11 cellular contexts compared by ENCODE assay signal in genomic region chr19:48487944-48488343, GRCh38. TPM values are rescaled to one million over a fixed set of nuclear protein-coding genes. Genes with fewer than 3 reads are reported as not detected.
A peak's percentile ranks its signal among the peaks of the same experiment; 100 is the strongest.
DNase-seq lines count a peak whose midpoint lies in the region; ATAC-seq, FAIRE-seq and TF ChIP-seq lines count a peak whose summit lies in the region.
"Had no signal": no experiment of that assay in that cellular context is flagged by ENCODE, and none has a peak within 500 bp of the region (broad histone marks: within the 10 kb centered on the region; RNA-seq: fewer than 3 reads in every experiment).

No MANE protein-coding gene starts in this region.

- H3K4me3 Mint-ChIP-seq in Calu3 (ENCODE audit: low read depth, unreplicated experiment): peak overlapping the region; percentile 19
- H3K4me3 Mint-ChIP-seq: activated CD4-positive, alpha-beta T cell treated with anti-CD3 and anti-CD28 coated beads for 36 hours had no signal

- no peak for TF ChIP-seq CTCF in Calu3 (IDR thresholded peaks at IDR 0.05; ENCODE audit: unreplicated experiment)
- TF ChIP-seq CTCF in pancreas (IDR thresholded peaks at IDR 0.05): no peak

- BruUV-seq in Calu3 (replicated peaks; lab: Mats Ljungman, UMichigan): no TSS peak

- H3K36me3 Mint-ChIP-seq in Calu3 (ENCODE audit: insufficient read depth, unreplicated experiment): peaks cover 69% of the 10 kb centered on the region

- no peak for FAIRE-seq in pancreas (lab: Jason Lieb, UNC)
- FAIRE-seq: endometrium had no signal

- H3K27ac ChIP-seq in pancreas: peak overlapping the region in 3 of 4 donors; percentile 26 to 55 (median 46)

- H3K9me3 Mint-ChIP-seq in Calu3 (ENCODE audit: low read depth, unreplicated experiment): no peaks in the 10 kb centered on the region

- H3K27ac Mint-ChIP-seq in Calu3 (ENCODE audit: unreplicated experiment): peak overlapping the region; percentile 69
- H3K27ac Mint-ChIP-seq: activated CD4-positive, alpha-beta T cell treated with anti-CD3 and anti-CD28 coated beads for 36 hours had no signal

- 49 to 50% methylated on average over 8 of the region's 8 CpGs for WGBS in pancreas, 2 donors

- no peaks in the 10 kb centered on the region for H3K36me3 ChIP-seq in pancreas

- peaks cover 51% of the 10 kb centered on the region for H3K4me1 Mint-ChIP-seq in Calu3 (ENCODE audit: low read depth, unreplicated experiment)

- no peaks in the 10 kb centered on the region for H3K9me3 ChIP-seq in pancreas

- H3K27me3 Mint-ChIP-seq in Calu3 (ENCODE audit: unreplicated experiment): peaks cover 30% of the 10 kb centered on the region

- CTCF ChIA-PET in Calu3 (lab: Charles Lee): interaction anchor here (0.5 to 5.3 kb wide), 13 partner anchors 9 to 166 kb away, joined by 3 to 45 read pairs (median 4); partner anchors contain the start of gene GRWD1

- intact Hi-C loops in Calu3 (cut with micrococcal nuclease; ENCODE audit: unreplicated experiment): loop anchor here (5.0 to 10.0 kb wide), 2 partner anchors 94 to 153 kb away; no protein-coding TSS in a partner anchor
- intact Hi-C loops in pancreas (cut with DNase I): loop anchor here in 1 of 3 donors (5.0 kb wide), 1 partner anchor 99 kb away; no protein-coding TSS in a partner anchor

- H3K4me3 ChIP-seq in pancreas: no peak overlapping the region

- ATAC-seq in pancreas: peak in 3 of 4 donors; percentile 34 to 36 (median 34)
- no peak for ATAC-seq in HG03439 (IDR thresholded peaks at IDR 0.05; ENCODE audit: unreplicated experiment)
- no peak for ATAC-seq in GM18873 (IDR thresholded peaks at IDR 0.05; ENCODE audit: low FRiP score, unreplicated experiment)
- ATAC-seq: activated CD4-positive, alpha-beta T cell treated with anti-CD3 and anti-CD28 coated beads for 36 hours had no signal

- H3K4me1 ChIP-seq in pancreas: peaks cover 0 to 3% (median 0%) of the 10 kb centered on the region in 3 donors

- DNase-seq in Calu3 (peak; percentile 97), RPMI7951 (ENCODE audit: low read depth) (peak; percentile 93), fibroblast of peridontal ligament (ENCODE audit: extremely low read depth) (peak; percentile 73), pancreas (peak in 5 of 6 donors; percentile 70 to 89 (median 76)), AML-193 (lab: John Stamatoyannopoulos, UW) (no peak)
- DNase-seq in stimulated activated naive CD4-positive, alpha-beta T cell treated with Interleukin-2 at 50 U/mL for 16 hours (lab: John Stamatoyannopoulos, UW): no peak
- DNase-seq: activated CD4-positive, alpha-beta T cell treated with anti-CD3 and anti-CD28 coated beads for 36 hours; NCI-H146 had no signal

- no peaks in the 10 kb centered on the region for H3K27me3 ChIP-seq in pancreas

RNA-seq across cellular contexts. Expression of gene CYTH2, which starts 18.8 kb away (rescaled TPM):
- total RNA-seq in Calu3 (2022): 98.1 and 109 TPM in 2 replicates
- total RNA-seq in RPMI7951 (2014; rRNA removed; shearing (Covaris generic)): 39.0 and 74.3 TPM in 2 replicates
- 10 to 100 TPM; 25.4 to 39.2 (median 29.1) TPM for total RNA-seq in pancreas
- polyA plus RNA-seq in pancreas: 10 to 100 TPM; 51.7 to 54.2 TPM

RNA-seq across cellular contexts. Expression of gene LMTK3, which starts 23.7 kb away (rescaled TPM):
- 1.0 and 2.4 TPM in 2 replicates for total RNA-seq in Calu3 (2022)
- total RNA-seq in RPMI7951 (2014; rRNA removed; shearing (Covaris generic)): not detected in 2 replicates
- total RNA-seq in pancreas: 1 to 10 TPM; 2.3 to 4.1 (median 2.8) TPM
- polyA plus RNA-seq in pancreas: 1 to 10 TPM; 4.1 to 7.7 TPM

RNA-seq across cellular contexts. Expression of gene KCNJ14, which starts 32.6 kb away (rescaled TPM):
- 9.6 and 9.9 TPM in 2 replicates for total RNA-seq in Calu3 (2022)
- total RNA-seq in RPMI7951 (2014; rRNA removed; shearing (Covaris generic)): 0.48 and 1.1 TPM in 2 replicates
- total RNA-seq in pancreas: under 1 TPM; 0.20 to 0.56 (median 0.37) TPM
- polyA plus RNA-seq in pancreas: under 1 TPM; 0.49 to 0.59 TPM

RNA-seq across cellular contexts. Expression of gene GRWD1, which starts 42.2 kb away (rescaled TPM):
- total RNA-seq in Calu3 (2022) (75.0 and 76.7 TPM in 2 replicates), pancreas (10 to 100 TPM; 13.0 to 23.1 (median 18.2) TPM)
- 28.2 and 38.0 TPM in 2 replicates for total RNA-seq in RPMI7951 (2014; rRNA removed; shearing (Covaris generic))
- 10 to 100 TPM in 1 of 2 donors, 1 to 10 TPM in 1; 8.6 to 10.2 TPM for polyA plus RNA-seq in pancreas

Comparison
In these comparisons a context has a peak if more than half of its experiments do, and no peak if none do; other contexts are left out.
1. DNase-seq: peak in Calu3 (single experiment), RPMI7951 (single experiment), fibroblast of peridontal ligament (single experiment) and pancreas (5 of 6); none in AML-193 (0 of 2) and stimulated activated naive CD4-positive, alpha-beta T cell treated with Interleukin-2 at 50 U/mL for 16 hours (single experiment).
2. ATAC-seq: peak in pancreas (3 of 4); none in HG03439 (single experiment) and GM18873 (single experiment).